8 cellular contexts compared by ENCODE assay signal in the genomic region with DNA sequence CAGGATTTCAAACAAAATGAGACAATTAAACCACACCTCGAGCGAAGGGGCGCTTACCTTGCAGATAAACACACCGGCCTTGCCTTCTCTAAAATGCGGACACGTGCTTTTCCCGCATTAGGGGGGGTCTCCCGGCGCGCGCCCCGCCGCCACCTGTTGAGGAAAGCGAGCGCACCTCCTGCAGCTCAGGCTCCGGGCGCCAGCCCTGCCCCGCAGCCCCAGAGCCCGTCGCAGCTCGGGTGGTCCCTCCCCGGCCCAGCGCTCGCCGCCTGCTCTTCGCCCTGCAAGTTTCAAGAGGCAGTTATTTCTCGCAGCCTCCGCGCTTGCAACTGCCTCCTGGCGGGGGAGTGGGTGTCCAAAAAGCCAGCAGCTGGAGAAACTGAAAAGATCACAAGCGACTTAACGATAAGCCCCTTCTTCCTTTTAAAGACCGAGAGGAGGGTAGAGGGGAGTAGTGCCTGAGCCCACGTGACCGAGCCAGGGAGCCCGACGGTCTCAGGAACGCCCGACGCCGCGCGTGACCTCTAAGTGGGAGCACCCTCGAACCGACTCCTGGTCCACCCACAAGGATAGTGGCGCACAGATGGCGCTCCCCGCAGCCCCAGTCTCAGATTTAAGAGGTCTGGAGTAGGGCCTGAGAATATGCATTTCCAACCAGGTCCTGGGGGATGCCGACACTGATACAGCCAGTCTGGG. TPM values are rescaled to one million over a fixed set of nuclear protein-coding genes. Genes with fewer than 3 reads are reported as not detected.
A peak's percentile ranks its signal among the peaks of the same experiment; 100 is the strongest.
DNase-seq lines count a peak whose midpoint lies in the region; ATAC-seq and TF ChIP-seq lines count a peak whose summit lies in the region.

A gene (minus strand): TSS at position 396 of the 696 bp plus-strand sequence. CDS start 11,386 bp downstream, outside the sequence.

- H3K4me3 ChIP-seq in GM06990 (replicated peaks; ENCODE audit: low read depth, low read length): peak within 1 kb of the TSS; percentile 62
- peak within 1 kb of the TSS; percentile 47 for H3K4me3 ChIP-seq in Jurkat, Clone E6-1 (ENCODE audit: low read length)
- peak within 1 kb of the TSS; percentile 42 to 59 (median 46) for H3K4me3 ChIP-seq in esophagus muscularis mucosa

- peaks cover 32% of the 10 kb centered on the region for H3K4me1 Mint-ChIP-seq in activated CD4-positive, alpha-beta memory T cell treated with anti-CD3 and anti-CD28 coated beads, Interleukin-2, amount 10 ng/mL, durations not matched to agents 7 days and 5 days
- peaks cover 10 to 18% of the 10 kb centered on the region in 2 donors for H3K4me1 Mint-ChIP-seq in natural killer cell treated with Interleukin-12 subunit alpha and Interleukin-12 subunit beta and Interleukin-15 and Interleukin-18, amount 100 ng/mL, for 72 hours (ENCODE audit: low read depth in 2 of 2)

- H3K4me1 ChIP-seq in esophagus muscularis mucosa: peaks cover 16 to 23% (median 18%) of the 10 kb centered on the region in 4 donors

- intact Hi-C loops in esophagus muscularis mucosa (cut with DNase I): no loop called here

- DNase-seq in GM06990 (ENCODE audit: extremely low read depth, insufficient read length) (peak; percentile 57), esophagus muscularis mucosa (ENCODE audit: extremely low spot score) (no peak), superior temporal gyrus (ENCODE audit: extremely low spot score) (no peak)
- DNase-seq in Jurkat, Clone E6-1 (ENCODE audit: low read depth, low spot score): no peak
- peak; percentile 30 for DNase-seq in activated CD4-positive, alpha-beta memory T cell treated with anti-CD3 and anti-CD28 coated beads, Interleukin-2, amount 10 ng/mL, durations not matched to agents 7 days and 5 days
- no peak for DNase-seq in natural killer cell treated with Interleukin-12 subunit alpha and Interleukin-12 subunit beta and Interleukin-15 and Interleukin-18, amount 100 ng/mL, for 72 hours (ENCODE audit: low spot score)

- TF ChIP-seq EP300 in esophagus muscularis mucosa (IDR thresholded peaks at IDR 0.05): no peak

- H3K27me3 ChIP-seq in GM06990 (replicated peaks; ENCODE audit: control insufficient read depth, insufficient read depth, low read length): no peaks in the 10 kb centered on the region
- H3K27me3 ChIP-seq in esophagus muscularis mucosa: peaks cover 6 to 56% (median 16%) of the 10 kb centered on the region in 4 donors

- TF ChIP-seq POLR2A in esophagus muscularis mucosa (IDR thresholded peaks at IDR 0.05; ENCODE audit: low read depth): no peak

- H3K36me3 ChIP-seq in GM06990 (ENCODE audit: control insufficient read depth, insufficient read depth, low read length) (no peaks in the 10 kb centered on the region), esophagus muscularis mucosa (no peaks in the 10 kb centered on the region)

- H3K4me3 Mint-ChIP-seq in activated CD4-positive, alpha-beta memory T cell treated with anti-CD3 and anti-CD28 coated beads, Interleukin-2, amount 10 ng/mL, durations not matched to agents 7 days and 5 days: peak within 1 kb of the TSS; percentile 67
- H3K4me3 Mint-ChIP-seq in natural killer cell treated with Interleukin-12 subunit alpha and Interleukin-12 subunit beta and Interleukin-15 and Interleukin-18, amount 100 ng/mL, for 72 hours: peak within 1 kb of the TSS; percentile 73

- POLR2A ChIA-PET in activated CD4-positive, alpha-beta memory T cell treated with anti-CD3 and anti-CD28 coated beads, Interleukin-2, amount 10 ng/mL, durations not matched to agents 7 days and 5 days (lab: Charles Lee): interaction anchor here (0.5 to 1.3 kb wide), 3 partner anchors 13 to 641 kb away, joined by 3 to 4 read pairs (median 3); no protein-coding TSS in a partner anchor

- peak; percentile 33 for ATAC-seq in GM21515 (IDR thresholded peaks at IDR 0.05; ENCODE audit: unreplicated experiment)
- ATAC-seq in natural killer cell treated with Interleukin-12 subunit alpha and Interleukin-12 subunit beta and Interleukin-15 and Interleukin-18, amount 100 ng/mL, for 72 hours: peak; percentile 49 to 56
- ATAC-seq in HG03108 (IDR thresholded peaks at IDR 0.05; ENCODE audit: unreplicated experiment): no peak

- 7% methylated on average over 31 of the region's 49 CpGs for WGBS in esophagus muscularis mucosa

- no peak within 1 kb of the TSS for H3K27ac ChIP-seq in esophagus muscularis mucosa (replicated peaks in 1 of 4)

- no peaks in the 10 kb centered on the region for H3K9me3 ChIP-seq in esophagus muscularis mucosa

- no peaks in the 10 kb centered on the region for H3K36me3 Mint-ChIP-seq in activated CD4-positive, alpha-beta memory T cell treated with anti-CD3 and anti-CD28 coated beads, Interleukin-2, amount 10 ng/mL, durations not matched to agents 7 days and 5 days (ENCODE audit: low read depth)
- H3K36me3 Mint-ChIP-seq in natural killer cell treated with Interleukin-12 subunit alpha and Interleukin-12 subunit beta and Interleukin-15 and Interleukin-18, amount 100 ng/mL, for 72 hours: no peaks in the 10 kb centered on the region

- H3K27me3 Mint-ChIP-seq in activated CD4-positive, alpha-beta memory T cell treated with anti-CD3 and anti-CD28 coated beads, Interleukin-2, amount 10 ng/mL, durations not matched to agents 7 days and 5 days: peaks cover 25% of the 10 kb centered on the region
- H3K27me3 Mint-ChIP-seq in natural killer cell treated with Interleukin-12 subunit alpha and Interleukin-12 subunit beta and Interleukin-15 and Interleukin-18, amount 100 ng/mL, for 72 hours: peaks cover 27 to 32% of the 10 kb centered on the region in 2 donors

- no peaks in the 10 kb centered on the region for H3K9me3 Mint-ChIP-seq in activated CD4-positive, alpha-beta memory T cell treated with anti-CD3 and anti-CD28 coated beads, Interleukin-2, amount 10 ng/mL, durations not matched to agents 7 days and 5 days
- H3K9me3 Mint-ChIP-seq in natural killer cell treated with Interleukin-12 subunit alpha and Interleukin-12 subunit beta and Interleukin-15 and Interleukin-18, amount 100 ng/mL, for 72 hours: no peaks in the 10 kb centered on the region

- CTCF ChIA-PET in activated CD4-positive, alpha-beta memory T cell treated with anti-CD3 and anti-CD28 coated beads, Interleukin-2, amount 10 ng/mL, durations not matched to agents 7 days and 5 days (lab: Charles Lee): interaction anchor here (0.6 to 3.9 kb wide), 23 partner anchors 9 to 494 kb away, joined by 3 to 44 read pairs (median 4); a partner anchor contains a TSS

- H3K27ac Mint-ChIP-seq in activated CD4-positive, alpha-beta memory T cell treated with anti-CD3 and anti-CD28 coated beads, Interleukin-2, amount 10 ng/mL, durations not matched to agents 7 days and 5 days: no peak within 1 kb of the TSS
- no peak within 1 kb of the TSS for H3K27ac Mint-ChIP-seq in natural killer cell treated with Interleukin-12 subunit alpha and Interleukin-12 subunit beta and Interleukin-15 and Interleukin-18, amount 100 ng/mL, for 72 hours

- TF ChIP-seq CTCF in GM06990 (IDR thresholded peaks at IDR 0.05; ENCODE audit: insufficient read depth, low read length, poor library complexity, severe bottlenecking): peak; percentile 30
- peak in 1 of 3 experiments; percentile 9 for TF ChIP-seq CTCF in esophagus muscularis mucosa (IDR thresholded peaks at IDR 0.05)

RNA-seq across cellular contexts. Expression of the gene that starts here (rescaled TPM):
- 0.21 TPM for polyA plus RNA-seq in Jurkat, Clone E6-1 (2012; ENCODE audit: insufficient read depth, insufficient read length)
- total RNA-seq in activated CD4-positive, alpha-beta memory T cell treated with anti-CD3 and anti-CD28 coated beads, Interleukin-2, amount 10 ng/mL, durations not matched to agents 7 days and 5 days: under 1 TPM; 0.13 to 0.18 TPM
- total RNA-seq in esophagus muscularis mucosa: under 1 TPM in 3 of 4 donors, not detected in 1; 0.29 to 0.83 (median 0.42) TPM
- under 1 TPM in 1 of 2 donors, not detected in 1; 0.64 TPM for total RNA-seq in natural killer cell treated with Interleukin-12 subunit alpha and Interleukin-12 subunit beta and Interleukin-15 and Interleukin-18, amount 100 ng/mL, for 72 hours

Comparison
In these comparisons a context has a peak if more than half of its experiments do, and no peak if none do; other contexts are left out.
1. Peak in DNase-seq in activated CD4-positive, alpha-beta memory T cell treated with anti-CD3 and anti-CD28 coated beads, Interleukin-2, amount 10 ng/mL, durations not matched to agents 7 days and 5 days; RNA of the gene not detected or under 1 TPM.
2. Peak in ATAC-seq in natural killer cell treated with Interleukin-12 subunit alpha and Interleukin-12 subunit beta and Interleukin-15 and Interleukin-18, amount 100 ng/mL, for 72 hours; RNA of the gene not detected or under 1 TPM.